8 cellular contexts compared by ENCODE assay signal in the genomic region with DNA sequence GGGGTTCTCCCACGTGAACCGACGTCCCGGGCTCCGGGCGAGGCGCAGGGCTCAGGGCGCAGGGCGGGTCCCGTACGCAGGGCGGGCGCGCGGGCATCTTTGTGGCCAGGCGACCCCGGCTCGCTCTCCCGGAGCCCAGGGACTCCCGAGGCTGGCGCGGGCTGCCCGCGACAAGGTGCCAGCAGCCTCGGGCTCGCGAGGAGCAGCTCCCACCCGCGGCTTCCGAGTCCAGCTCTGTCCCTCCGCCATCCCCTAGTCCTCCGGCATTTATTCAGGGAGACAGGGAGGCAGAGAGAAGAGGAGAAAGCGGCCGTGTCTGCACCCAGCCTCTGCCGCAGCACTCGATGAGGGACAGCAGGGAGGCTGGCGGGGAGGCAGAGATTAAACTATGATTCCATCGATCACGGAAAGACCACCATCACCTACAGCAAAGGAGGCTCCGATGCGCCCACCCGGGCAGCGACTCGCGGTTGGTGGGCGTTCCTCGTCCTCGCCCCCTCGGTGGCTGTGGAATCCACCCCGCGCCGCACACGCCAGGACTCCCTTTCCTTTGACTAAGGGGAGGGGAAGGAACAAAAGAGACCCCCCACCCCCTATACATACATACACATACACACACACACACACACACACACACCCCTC. TPM values are rescaled to one million over a fixed set of nuclear protein-coding genes. Genes with fewer than 3 reads are reported as not detected.
DNase-seq lines count a peak whose midpoint lies in the region; TF ChIP-seq lines count a peak whose summit lies in the region.

No MANE protein-coding gene starts in this region.

- no peaks in the 10 kb centered on the region for H3K9me2 ChIP-seq in hepatocyte (replicated peaks; ENCODE audit: insufficient read depth)

- H3K9me3 Mint-ChIP-seq in activated T-helper 2 cell treated with anti-CD3 and anti-CD28 coated beads, Interferon-gamma antibody, Interleukin-2, Interleukin-4, amounts not matched to agents 10 μg/mL and 5 μg/mL and 100 μg/mL, durations not matched to agents 14 hours and 24 hours and 36 hours = no peaks in the 10 kb centered on the region

- no peaks in the 10 kb centered on the region for H4K20me1 ChIP-seq in hepatocyte (ENCODE audit: insufficient read depth, poor library complexity, severe bottlenecking)

- peaks cover 44% of the 10 kb centered on the region for H3K27me3 Mint-ChIP-seq in activated T-helper 2 cell treated with anti-CD3 and anti-CD28 coated beads, Interferon-gamma antibody, Interleukin-2, Interleukin-4, amounts not matched to agents 10 μg/mL and 5 μg/mL and 100 μg/mL, durations not matched to agents 14 hours and 24 hours and 36 hours (ENCODE audit: low read depth)

- H3K4me3 ChIP-seq in AG10803 (ENCODE audit: low read length) (peak overlapping the region; percentile 76), H7 (ENCODE audit: insufficient read depth, low read depth, low read length) (peak overlapping the region; percentile 58), hepatocyte (peak overlapping the region; percentile 98), sigmoid colon (peak overlapping the region; percentile 38 to 70 (median 57))

- intact Hi-C loops in activated T-helper 2 cell treated with anti-CD3 and anti-CD28 coated beads, Interferon-gamma antibody, Interleukin-2, Interleukin-4, amounts not matched to agents 10 μg/mL and 5 μg/mL and 100 μg/mL, durations not matched to agents 14 hours and 24 hours and 36 hours (cut with micrococcal nuclease) = no loop called here
- intact Hi-C loops in sigmoid colon (cut with DNase I) = no loop called here

- peaks cover 6% of the 10 kb centered on the region for H3K4me1 Mint-ChIP-seq in activated T-helper 2 cell treated with anti-CD3 and anti-CD28 coated beads, Interferon-gamma antibody, Interleukin-2, Interleukin-4, amounts not matched to agents 10 μg/mL and 5 μg/mL and 100 μg/mL, durations not matched to agents 14 hours and 24 hours and 36 hours (ENCODE audit: low read depth)

- 0% methylated on average over 29 of the region's 53 CpGs for WGBS in hepatocyte (ENCODE audit: low lambda C conversion rate, missing lambda C conversion rate)
- WGBS in sigmoid colon, 2 donors = 1 to 2% methylated on average over 53 of the region's 53 CpGs

- H3K4me1 ChIP-seq in hepatocyte (ENCODE audit: insufficient read depth) = no peaks in the 10 kb centered on the region
- peaks cover 0 to 22% (median 17%) of the 10 kb centered on the region in 4 donors for H3K4me1 ChIP-seq in sigmoid colon

- H3K4me2 ChIP-seq in hepatocyte = peak overlapping the region; percentile 99

- H3K27me3 ChIP-seq in H7 (ENCODE audit: control insufficient read depth, insufficient read depth, low read length) = peaks cover 22% of the 10 kb centered on the region
- H3K27me3 ChIP-seq in hepatocyte = peaks cover 40% of the 10 kb centered on the region
- H3K27me3 ChIP-seq in sigmoid colon = peaks cover 0 to 49% (median 19%) of the 10 kb centered on the region in 3 donors

- H3K27ac ChIP-seq in hepatocyte = no peak overlapping the region
- no peak overlapping the region for H3K27ac ChIP-seq in sigmoid colon

- H3K79me2 ChIP-seq in hepatocyte = no peaks in the 10 kb centered on the region

- peak overlapping the region; percentile 34 for H3K4me3 Mint-ChIP-seq in activated T-helper 2 cell treated with anti-CD3 and anti-CD28 coated beads, Interferon-gamma antibody, Interleukin-2, Interleukin-4, amounts not matched to agents 10 μg/mL and 5 μg/mL and 100 μg/mL, durations not matched to agents 14 hours and 24 hours and 36 hours (ENCODE audit: low read depth)

- no peak for TF ChIP-seq EP300 in sigmoid colon (IDR thresholded peaks at IDR 0.05)

- TF ChIP-seq CTCF in AG10803 (conservative IDR thresholded peaks at IDR 0.05; ENCODE audit: low read length) (no peak), hepatocyte (IDR thresholded peaks at IDR 0.05; ENCODE audit: poor library complexity) (no peak), sigmoid colon (IDR thresholded peaks at IDR 0.05) (no peak)

- peak overlapping the region; percentile 98 for H2AFZ ChIP-seq in hepatocyte

- H3K9me3 ChIP-seq in hepatocyte (ENCODE audit: low read depth) (no peaks in the 10 kb centered on the region), sigmoid colon (no peaks in the 10 kb centered on the region)

- H3K27ac Mint-ChIP-seq in activated T-helper 2 cell treated with anti-CD3 and anti-CD28 coated beads, Interferon-gamma antibody, Interleukin-2, Interleukin-4, amounts not matched to agents 10 μg/mL and 5 μg/mL and 100 μg/mL, durations not matched to agents 14 hours and 24 hours and 36 hours = no peak overlapping the region

- DNase-seq in AG10803 (ENCODE audit: low read depth) (no peak), H7 (peak; percentile 62), hepatocyte (ENCODE audit: low spot score) (peak; percentile 15), sigmoid colon (no peak), SIG-M5 treated with dmso at 0.1 percent for 504 hours (lab: John Stamatoyannopoulos, UW; ENCODE audit: unreplicated experiment) (no peak), ureter (ENCODE audit: low spot score) (no peak), OCI-M2 (lab: John Stamatoyannopoulos, UW; ENCODE audit: unreplicated experiment) (no peak)
- DNase-seq in activated T-helper 2 cell treated with anti-CD3 and anti-CD28 coated beads, Interferon-gamma antibody, Interleukin-2, Interleukin-4, amounts not matched to agents 10 μg/mL and 5 μg/mL and 100 μg/mL, durations not matched to agents 14 hours and 24 hours and 36 hours (ENCODE audit: low spot score) = no peak

- no peaks in the 10 kb centered on the region for H3K36me3 Mint-ChIP-seq in activated T-helper 2 cell treated with anti-CD3 and anti-CD28 coated beads, Interferon-gamma antibody, Interleukin-2, Interleukin-4, amounts not matched to agents 10 μg/mL and 5 μg/mL and 100 μg/mL, durations not matched to agents 14 hours and 24 hours and 36 hours (ENCODE audit: low read depth)

- no peak for TF ChIP-seq POLR2A in sigmoid colon (IDR thresholded peaks at IDR 0.05)

- H3K36me3 ChIP-seq in H7 (replicated peaks; ENCODE audit: control insufficient read depth, insufficient read depth, low read length) (no peaks in the 10 kb centered on the region), hepatocyte (replicated peaks; ENCODE audit: insufficient read depth, low read depth) (no peaks in the 10 kb centered on the region), sigmoid colon (no peaks in the 10 kb centered on the region)

RNA-seq across cellular contexts. Expression of a gene that starts 1.1 kb away (rescaled TPM):
- total RNA-seq in H7 (2014; rRNA removed; shearing (Covaris generic)) = 3.8 and 4.8 TPM in 2 replicates
- total RNA-seq in activated T-helper 2 cell treated with anti-CD3 and anti-CD28 coated beads, Interferon-gamma antibody, Interleukin-2, Interleukin-4, amounts not matched to agents 10 μg/mL and 5 μg/mL and 100 μg/mL, durations not matched to agents 14 hours and 24 hours and 36 hours = not detected in 2 replicates
- total RNA-seq in hepatocyte (0.24 and 0.97 TPM in 2 replicates), sigmoid colon (1 to 10 TPM in 1 of 4 donors, under 1 TPM in 3; 0.16 to 2.8 (median 0.56) TPM), ureter (3.3 TPM)
- polyA plus RNA-seq in hepatocyte (0.27 and 0.52 TPM in 2 replicates), sigmoid colon (under 1 TPM in 1 of 3 donors, not detected in 2; 0.17 TPM)

Comparison
In these comparisons a context has a peak if more than half of its experiments do, and no peak if none do; other contexts are left out.
1. DNase-seq: peak in H7 (single experiment) and hepatocyte (single experiment); none in AG10803 (single experiment), activated T-helper 2 cell treated with anti-CD3 and anti-CD28 coated beads, Interferon-gamma antibody, Interleukin-2, Interleukin-4, amounts not matched to agents 10 μg/mL and 5 μg/mL and 100 μg/mL, durations not matched to agents 14 hours and 24 hours and 36 hours (single experiment), sigmoid colon (single experiment), SIG-M5 treated with dmso at 0.1 percent for 504 hours (single experiment), ureter (single experiment) and OCI-M2 (single experiment).
2. Peak in every context shown above with its lines, with median percentiles within 50 percentile points of each other: H3K4me3 ChIP-seq.